In the genomic region with DNA sequence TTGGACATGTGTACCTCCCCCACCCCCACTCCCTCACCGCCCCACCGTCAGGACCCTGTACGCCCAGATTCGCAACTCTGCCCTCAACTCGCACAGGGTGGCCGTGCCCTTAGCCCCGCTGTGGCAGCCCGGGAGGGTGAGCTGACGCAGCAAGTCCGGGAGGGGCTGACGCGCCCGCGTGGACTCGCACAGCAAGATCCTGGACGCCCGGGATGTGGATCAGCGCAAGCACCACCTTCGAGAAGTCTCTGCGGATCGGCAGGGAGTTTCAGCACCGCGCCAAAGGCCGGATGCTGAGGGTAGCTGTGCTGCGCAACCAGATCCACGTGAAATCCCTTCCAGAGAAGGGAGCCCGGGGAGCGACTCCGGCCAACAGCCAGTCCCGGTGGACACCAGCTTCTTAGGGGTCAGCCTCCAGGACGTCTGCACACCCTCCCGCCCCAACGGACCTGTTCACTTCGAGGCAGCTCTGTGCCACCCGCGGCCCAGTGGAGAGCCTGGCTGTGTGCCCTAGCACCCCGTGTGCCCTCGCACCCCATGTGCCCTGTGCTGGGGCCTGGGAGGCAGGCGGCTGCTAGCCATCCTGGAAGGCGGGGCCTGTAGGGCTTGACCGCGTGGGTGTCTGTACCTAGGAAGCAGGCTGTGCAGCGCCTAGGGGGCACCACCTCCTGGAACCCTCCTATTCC, we compare ENCODE assay signal across 14 cellular contexts. TPM values are rescaled to one million over a fixed set of nuclear protein-coding genes. Genes with fewer than 3 reads are reported as not detected.
DNase-seq lines count a peak whose midpoint lies in the region; ATAC-seq and TF ChIP-seq lines count a peak whose summit lies in the region.
"Had no signal": no experiment of that assay in that cellular context is flagged by ENCODE, and none has a peak within 500 bp of the region (broad histone marks: within the 10 kb centered on the region; RNA-seq: fewer than 3 reads in every experiment).

No MANE protein-coding gene starts in this region.

- RAD21 ChIA-PET in HCT116 (lab: Charles Lee; ENCODE audit: low non-redundant PET in 1 of 2, low total read pairs in 2 of 2, uncharacterized antibody in 2 of 2, unreplicated experiment in 2 of 2) = no interaction called here

- TF ChIP-seq CTCF in HCT116 (IDR thresholded peaks at IDR 0.05 in 2 of 3, conservative IDR thresholded peaks at IDR 0.05 in 1 of 3; ENCODE audit: borderline replicate concordance in 1 of 3, insufficient read depth in 1 of 3, low read depth in 2 of 3, low read length in 2 of 3) (no peak), choroid plexus epithelial cell (conservative IDR thresholded peaks at IDR 0.05; ENCODE audit: low read depth, low read length) (no peak)

- no peak for TF ChIP-seq RAD21 in HCT116 (IDR thresholded peaks at IDR 0.05; ENCODE audit: low read depth)

- H3K9ac ChIP-seq in HCT116 (ENCODE audit: low read length) = no peak overlapping the region

- TF ChIP-seq POLR2A in HCT116 (IDR thresholded peaks at IDR 0.05; ENCODE audit: borderline replicate concordance, extremely low read depth, insufficient read depth, insufficient read length) = no peak

- intact Hi-C loops in HCT116 (cut with micrococcal nuclease) = no loop called here
- intact Hi-C loops in activated T-helper 1 cell treated with anti-CD3 and anti-CD28 coated beads, Interleukin-12 subunit alpha, Interleukin-12 subunit beta, Interleukin-2, Interleukin-4 antibody, amounts not matched to agents 30 ng/mL and 10 ng/mL and 1 ng/mL, durations not matched to agents 14 hours and 24 hours and 36 hours (cut with micrococcal nuclease) = no loop called here

- ATAC-seq in CD4-positive, CD25-positive, alpha-beta regulatory T cell (ENCODE audit: low read depth in 2 of 2) = peak; percentile 47 to 52
- peak; percentile 74 for ATAC-seq in HCT116
- ATAC-seq in naive thymus-derived CD8-positive, alpha-beta T cell = peak; percentile 57 to 70
- ATAC-seq in HG02973 (IDR thresholded peaks at IDR 0.05; ENCODE audit: unreplicated experiment) = no peak

- H3K27ac Mint-ChIP-seq in CD4-positive, CD25-positive, alpha-beta regulatory T cell = no peak overlapping the region
- H3K27ac Mint-ChIP-seq in naive thymus-derived CD8-positive, alpha-beta T cell = no peak overlapping the region
- no peak overlapping the region for H3K27ac Mint-ChIP-seq in activated T-helper 1 cell treated with anti-CD3 and anti-CD28 coated beads, Interleukin-12 subunit alpha, Interleukin-12 subunit beta, Interleukin-2, Interleukin-4 antibody, amounts not matched to agents 30 ng/mL and 10 ng/mL and 1 ng/mL, durations not matched to agents 14 hours and 24 hours and 36 hours

- H3K4me2 ChIP-seq in HCT116 (ENCODE audit: low read length) = no peak overlapping the region

- H3K27me3 ChIP-seq in CD4-positive, CD25-positive, alpha-beta regulatory T cell (ENCODE audit: control insufficient read depth, insufficient read depth, low read length) = peaks cover 7% of the 10 kb centered on the region
- no peaks in the 10 kb centered on the region for H3K27me3 ChIP-seq in HCT116 (ENCODE audit: insufficient read depth, low read length)

- DNase-seq in CD4-positive, CD25-positive, alpha-beta regulatory T cell = peak in 1 of 3 donors; percentile 15
- no peak for DNase-seq in HCT116 (ENCODE audit: low read depth, low spot score)
- peak; percentile 22 for DNase-seq in choroid plexus epithelial cell (ENCODE audit: low read depth)
- DNase-seq in naive thymus-derived CD8-positive, alpha-beta T cell = peak in 3 of 10 donors; percentile 0 to 18 (median 17)
- no peak for DNase-seq in dedifferentiated amniotic fluid mesenchymal stem cell (ENCODE audit: extremely low spot score)
- DNase-seq in DMS153 (lab: John Stamatoyannopoulos, UW) = no peak
- no peak for DNase-seq in activated T-helper 1 cell treated with anti-CD3 and anti-CD28 coated beads, Interleukin-12 subunit alpha, Interleukin-12 subunit beta, Interleukin-2, Interleukin-4 antibody, amounts not matched to agents 30 ng/mL and 10 ng/mL and 1 ng/mL, durations not matched to agents 14 hours and 24 hours and 36 hours (ENCODE audit: low spot score)
- DNase-seq: activated naive CD4-positive, alpha-beta T cell; NCI-H1436 treated with DMSO at 0.1 percent for 48 hours had no signal

- no peaks in the 10 kb centered on the region for H3K36me3 Mint-ChIP-seq in CD4-positive, CD25-positive, alpha-beta regulatory T cell
- H3K36me3 Mint-ChIP-seq in naive thymus-derived CD8-positive, alpha-beta T cell = no peaks in the 10 kb centered on the region
- no peaks in the 10 kb centered on the region for H3K36me3 Mint-ChIP-seq in activated T-helper 1 cell treated with anti-CD3 and anti-CD28 coated beads, Interleukin-12 subunit alpha, Interleukin-12 subunit beta, Interleukin-2, Interleukin-4 antibody, amounts not matched to agents 30 ng/mL and 10 ng/mL and 1 ng/mL, durations not matched to agents 14 hours and 24 hours and 36 hours (ENCODE audit: low read depth)
- H3K36me3 Mint-ChIP-seq: CD4-positive, alpha-beta memory T cell had no signal

- POLR2A ChIA-PET in HCT116 (lab: Charles Lee) = no interaction called here
- POLR2A ChIA-PET in naive thymus-derived CD8-positive, alpha-beta T cell (lab: Charles Lee) = no interaction called here

- peaks cover 25% of the 10 kb centered on the region for H3K27me3 Mint-ChIP-seq in CD4-positive, CD25-positive, alpha-beta regulatory T cell
- peaks cover 15 to 21% (median 17%) of the 10 kb centered on the region in 5 donors for H3K27me3 Mint-ChIP-seq in naive thymus-derived CD8-positive, alpha-beta T cell
- H3K27me3 Mint-ChIP-seq in activated T-helper 1 cell treated with anti-CD3 and anti-CD28 coated beads, Interleukin-12 subunit alpha, Interleukin-12 subunit beta, Interleukin-2, Interleukin-4 antibody, amounts not matched to agents 30 ng/mL and 10 ng/mL and 1 ng/mL, durations not matched to agents 14 hours and 24 hours and 36 hours (ENCODE audit: insufficient read depth) = peaks cover 9% of the 10 kb centered on the region

- H3K4me3 ChIP-seq in CD4-positive, CD25-positive, alpha-beta regulatory T cell (ENCODE audit: low read depth, low read length) = no peak overlapping the region
- no peak overlapping the region for H3K4me3 ChIP-seq in HCT116 (replicated peaks in 1 of 2; ENCODE audit: low read depth in 1 of 2, low read length in 2 of 2)
- no peak overlapping the region for H3K4me3 ChIP-seq in choroid plexus epithelial cell (ENCODE audit: low read depth, low read length)

- H3K9me3 ChIP-seq in CD4-positive, CD25-positive, alpha-beta regulatory T cell (ENCODE audit: control insufficient read depth in 2 of 2, low read length in 2 of 2) = no peaks in the 10 kb centered on the region
- H3K9me3 ChIP-seq in HCT116 (ENCODE audit: control insufficient read depth in 1 of 2, insufficient read depth in 1 of 2, low read depth in 1 of 2, low read length in 2 of 2) = no peaks in the 10 kb centered on the region

- no peaks in the 10 kb centered on the region for H3K9me3 Mint-ChIP-seq in CD4-positive, CD25-positive, alpha-beta regulatory T cell
- H3K9me3 Mint-ChIP-seq in naive thymus-derived CD8-positive, alpha-beta T cell = no peaks in the 10 kb centered on the region
- no peaks in the 10 kb centered on the region for H3K9me3 Mint-ChIP-seq in activated T-helper 1 cell treated with anti-CD3 and anti-CD28 coated beads, Interleukin-12 subunit alpha, Interleukin-12 subunit beta, Interleukin-2, Interleukin-4 antibody, amounts not matched to agents 30 ng/mL and 10 ng/mL and 1 ng/mL, durations not matched to agents 14 hours and 24 hours and 36 hours
- H3K9me3 Mint-ChIP-seq: CD4-positive, alpha-beta memory T cell; neural crest cell had no signal

- H2AFZ ChIP-seq in HCT116 (ENCODE audit: low read depth, low read length, poor library complexity, severe bottlenecking) = no peak overlapping the region

- peak overlapping the region in 2 of 4 donors; percentile 58 to 60 for H3K4me3 Mint-ChIP-seq in CD4-positive, CD25-positive, alpha-beta regulatory T cell
- H3K4me3 Mint-ChIP-seq in naive thymus-derived CD8-positive, alpha-beta T cell = peak overlapping the region in 3 of 10 donors; percentile 38 to 53 (median 52)
- no peak overlapping the region for H3K4me3 Mint-ChIP-seq in activated T-helper 1 cell treated with anti-CD3 and anti-CD28 coated beads, Interleukin-12 subunit alpha, Interleukin-12 subunit beta, Interleukin-2, Interleukin-4 antibody, amounts not matched to agents 30 ng/mL and 10 ng/mL and 1 ng/mL, durations not matched to agents 14 hours and 24 hours and 36 hours
- H3K4me3 Mint-ChIP-seq: neural crest cell had no signal

- H3K27ac ChIP-seq in CD4-positive, CD25-positive, alpha-beta regulatory T cell (ENCODE audit: insufficient read depth, low read length, poor library complexity, severe bottlenecking) = no peak overlapping the region
- no peak overlapping the region for H3K27ac ChIP-seq in HCT116 (ENCODE audit: low read depth, low read length)

- no peaks in the 10 kb centered on the region for H3K36me3 ChIP-seq in CD4-positive, CD25-positive, alpha-beta regulatory T cell (ENCODE audit: control insufficient read depth, insufficient read depth, low read length)
- H3K36me3 ChIP-seq in HCT116 (ENCODE audit: control insufficient read depth in 1 of 2, insufficient read depth in 2 of 2, low read length in 2 of 2) = no peaks in the 10 kb centered on the region

- CTCF ChIA-PET in HCT116 (lab: Charles Lee) = no interaction called here

- no peaks in the 10 kb centered on the region for H3K79me2 ChIP-seq in HCT116 (ENCODE audit: insufficient read depth, low read length)

- H4K20me1 ChIP-seq in HCT116 (ENCODE audit: insufficient read depth) = no peaks in the 10 kb centered on the region

- BruUV-seq in HCT116 (replicated peaks; lab: Mats Ljungman, UMichigan) = no TSS peak

- H3K4me1 ChIP-seq in CD4-positive, CD25-positive, alpha-beta regulatory T cell (ENCODE audit: control insufficient read depth, insufficient read depth, low read length, poor library complexity, severe bottlenecking) = no peaks in the 10 kb centered on the region
- H3K4me1 ChIP-seq in HCT116 (ENCODE audit: control insufficient read depth in 1 of 2, insufficient read depth in 2 of 2, low read length in 2 of 2) = no peaks in the 10 kb centered on the region

- no peaks in the 10 kb centered on the region for H3K9me2 ChIP-seq in HCT116 (ENCODE audit: insufficient read depth)

- peaks cover 0 to 5% (median 1%) of the 10 kb centered on the region in 4 donors for H3K4me1 Mint-ChIP-seq in CD4-positive, CD25-positive, alpha-beta regulatory T cell
- H3K4me1 Mint-ChIP-seq in naive thymus-derived CD8-positive, alpha-beta T cell = peaks cover 0 to 6% (median 0%) of the 10 kb centered on the region in 4 donors
- peaks cover 13% of the 10 kb centered on the region for H3K4me1 Mint-ChIP-seq in activated T-helper 1 cell treated with anti-CD3 and anti-CD28 coated beads, Interleukin-12 subunit alpha, Interleukin-12 subunit beta, Interleukin-2, Interleukin-4 antibody, amounts not matched to agents 30 ng/mL and 10 ng/mL and 1 ng/mL, durations not matched to agents 14 hours and 24 hours and 36 hours (ENCODE audit: low read depth)

RNA-seq across cellular contexts. Expression of gene GJA10, which starts 6.7 kb away (rescaled TPM):
- not detected for total RNA-seq in CD4-positive, CD25-positive, alpha-beta regulatory T cell
- polyA plus RNA-seq in CD4-positive, CD25-positive, alpha-beta regulatory T cell = not detected
- total RNA-seq in HCT116 (2021; ENCODE audit: unreplicated experiment) = not detected
- polyA plus RNA-seq in HCT116 (2012) = not detected in 2 replicates
- total RNA-seq in naive thymus-derived CD8-positive, alpha-beta T cell = not detected
- polyA plus RNA-seq in naive thymus-derived CD8-positive, alpha-beta T cell = not detected
- total RNA-seq in activated T-helper 1 cell treated with anti-CD3 and anti-CD28 coated beads, Interleukin-12 subunit alpha, Interleukin-12 subunit beta, Interleukin-2, Interleukin-4 antibody, amounts not matched to agents 30 ng/mL and 10 ng/mL and 1 ng/mL, durations not matched to agents 14 hours and 24 hours and 36 hours = not detected in 2 replicates
- total RNA-seq: CD4-positive, alpha-beta memory T cell; cerebellum; kidney epithelial cell; neural crest cell had no signal
- polyA plus RNA-seq: CD4-positive, alpha-beta memory T cell had no signal

RNA-seq across cellular contexts. Expression of gene CASP8AP2, which starts 57.9 kb away (rescaled TPM):
- total RNA-seq in CD4-positive, CD25-positive, alpha-beta regulatory T cell = 30.8 TPM
- 10 to 100 TPM; 48.4 to 59.2 (median 52.8) TPM for polyA plus RNA-seq in CD4-positive, CD25-positive, alpha-beta regulatory T cell
- total RNA-seq in HCT116 (2021; ENCODE audit: unreplicated experiment) = 18.6 TPM
- 2.7 and 4.6 TPM in 2 replicates for polyA plus RNA-seq in HCT116 (2012)
- total RNA-seq in naive thymus-derived CD8-positive, alpha-beta T cell = 10 to 100 TPM; 51.2 to 54.4 TPM
- 10 to 100 TPM; 37.7 to 47.0 (median 42.5) TPM for polyA plus RNA-seq in naive thymus-derived CD8-positive, alpha-beta T cell
- total RNA-seq in activated T-helper 1 cell treated with anti-CD3 and anti-CD28 coated beads, Interleukin-12 subunit alpha, Interleukin-12 subunit beta, Interleukin-2, Interleukin-4 antibody, amounts not matched to agents 30 ng/mL and 10 ng/mL and 1 ng/mL, durations not matched to agents 14 hours and 24 hours and 36 hours = 38.3 and 40.2 TPM in 2 replicates
